Comparison of ENCODE assay signal across 15 cellular contexts in genomic region chr3:140467104-140467577, GRCh38.
DNase-seq lines count a peak whose midpoint lies in the region; ATAC-seq and TF ChIP-seq lines count a peak whose summit lies in the region.
"Had no signal": no experiment of that assay in that cellular context is flagged by ENCODE, and none has a peak within 500 bp of the region (broad histone marks: within the 10 kb centered on the region; RNA-seq: fewer than 3 reads in every experiment).

No MANE protein-coding gene starts in this region.

- no peaks in the 10 kb centered on the region for H3K9me3 Mint-ChIP-seq in T-helper 2 cell treated with Interferon-gamma antibody and Interleukin-4, amounts not matched to agents 5 μg/mL and 100 μg/mL, for 36 hours
- H3K9me3 Mint-ChIP-seq: naive thymus-derived CD8-positive, alpha-beta T cell had no signal

- no peak overlapping the region for H3K4me3 ChIP-seq in psoas muscle
- H3K4me3 ChIP-seq: cardiac muscle cell, SK-N-MC had no signal

- no peaks in the 10 kb centered on the region for H3K4me1 ChIP-seq in psoas muscle

- H3K27ac ChIP-seq in psoas muscle, result no peak overlapping the region
- no peak overlapping the region for H3K27ac ChIP-seq in RWPE1
- H3K27ac ChIP-seq: cardiac muscle cell, SK-N-MC had no signal

- H3K9me3 ChIP-seq in psoas muscle, result no peaks in the 10 kb centered on the region

- intact Hi-C loops in psoas muscle (cut with DNase I), result no loop called here

- H3K36me3 ChIP-seq in psoas muscle (ENCODE audit: insufficient read depth in 1 of 2, low read depth in 1 of 2), result no peaks in the 10 kb centered on the region
- H3K36me3 ChIP-seq: cardiac muscle cell had no signal

- H3K27ac Mint-ChIP-seq in T-helper 2 cell treated with Interferon-gamma antibody and Interleukin-4, amounts not matched to agents 5 μg/mL and 100 μg/mL, for 36 hours, result no peak overlapping the region
- H3K27ac Mint-ChIP-seq: naive thymus-derived CD8-positive, alpha-beta T cell had no signal

- peak; percentile 11 for DNase-seq in T-helper 2 cell treated with Interferon-gamma antibody and Interleukin-4, amounts not matched to agents 5 μg/mL and 100 μg/mL, for 36 hours (ENCODE audit: low spot score)
- DNase-seq in T-helper 2 cell (no peak), OCI-M1 (lab: John Stamatoyannopoulos, UW) (peak; percentile 57), fibroblast of peridontal ligament (ENCODE audit: extremely low read depth) (peak; percentile 55), psoas muscle (no peak), RWPE1 (ENCODE audit: low spot score) (no peak), AML-193 (lab: John Stamatoyannopoulos, UW) (no peak)
- DNase-seq: 8988T; glutamatergic neuron; H7; naive thymus-derived CD8-positive, alpha-beta T cell; stimulated activated CD4-positive, alpha-beta T cell treated with anti-CD3 and anti-CD28 coated beads, Interleukin-4, amount 100 ng/mL, for 1 hour had no signal

- H3K4me3 Mint-ChIP-seq in T-helper 2 cell treated with Interferon-gamma antibody and Interleukin-4, amounts not matched to agents 5 μg/mL and 100 μg/mL, for 36 hours, result no peak overlapping the region
- H3K4me3 Mint-ChIP-seq: naive thymus-derived CD8-positive, alpha-beta T cell had no signal

- no peaks in the 10 kb centered on the region for H3K27me3 Mint-ChIP-seq in T-helper 2 cell treated with Interferon-gamma antibody and Interleukin-4, amounts not matched to agents 5 μg/mL and 100 μg/mL, for 36 hours (ENCODE audit: low read depth)

- POLR2A ChIA-PET in RWPE1 (lab: Yijun Ruan, JAX; ENCODE audit: low non-redundant PET), result no interaction called here

- H3K4me1 Mint-ChIP-seq in T-helper 2 cell treated with Interferon-gamma antibody and Interleukin-4, amounts not matched to agents 5 μg/mL and 100 μg/mL, for 36 hours (ENCODE audit: low read depth), result no peaks in the 10 kb centered on the region
- H3K4me1 Mint-ChIP-seq: naive thymus-derived CD8-positive, alpha-beta T cell had no signal

- peak; percentile 57 to 79 (median 68) for ATAC-seq in psoas muscle
- no peak for ATAC-seq in HG02970 (IDR thresholded peaks at IDR 0.05; ENCODE audit: low FRiP score, unreplicated experiment)
- ATAC-seq: naive thymus-derived CD8-positive, alpha-beta T cell had no signal

- no peaks in the 10 kb centered on the region for H3K36me3 Mint-ChIP-seq in T-helper 2 cell treated with Interferon-gamma antibody and Interleukin-4, amounts not matched to agents 5 μg/mL and 100 μg/mL, for 36 hours (ENCODE audit: low read depth)
- H3K36me3 Mint-ChIP-seq: naive thymus-derived CD8-positive, alpha-beta T cell had no signal

- CTCF ChIA-PET in RWPE1 (lab: Yijun Ruan, JAX), result interaction anchor here (0.5 to 0.6 kb wide), 2 partner anchors 237 to 379 kb away, joined by 3 read pairs; no protein-coding TSS in a partner anchor

- TF ChIP-seq CTCF in psoas muscle (IDR thresholded peaks at IDR 0.05) (no peak), RWPE1 (conservative IDR thresholded peaks at IDR 0.05; ENCODE audit: low read depth) (no peak)

- no peaks in the 10 kb centered on the region for H3K27me3 ChIP-seq in psoas muscle (ENCODE audit: insufficient read depth in 3 of 3, low read length in 2 of 3)

- 55 to 60% (median 56%) methylated on average over 4 of the region's 4 CpGs for WGBS in psoas muscle, 3 donors

Comparison
In these comparisons a context has a peak if more than half of its experiments do, and no peak if none do; other contexts are left out.
1. DNase-seq: peak in T-helper 2 cell treated with Interferon-gamma antibody and Interleukin-4, amounts not matched to agents 5 μg/mL and 100 μg/mL, for 36 hours (single experiment), OCI-M1 (single experiment) and fibroblast of peridontal ligament (single experiment); none in T-helper 2 cell (0 of 5), psoas muscle (0 of 2), RWPE1 (single experiment) and AML-193 (0 of 2).